ENCODE assay signal across 7 cellular contexts in genomic region chrX:109392895-109393294, GRCh38.
"Had no signal": no experiment of that assay in that cellular context is flagged by ENCODE, and none has a peak within 500 bp of the region (broad histone marks: within the 10 kb centered on the region; RNA-seq: fewer than 3 reads in every experiment).

No MANE protein-coding gene starts in this region.

- H3K9me3 ChIP-seq: HAP-1 had no signal

- ATAC-seq: GM23338 had no signal

- H3K4me2 ChIP-seq: GM23338 had no signal

- H3K4me3 Mint-ChIP-seq: GM23338, HFFc6, IgD-negative memory B cell had no signal

- H3K4me3 ChIP-seq: GM23338, HAP-1 had no signal

- H3K27ac Mint-ChIP-seq: GM23338, HFFc6, IgD-negative memory B cell had no signal

- H3K36me3 Mint-ChIP-seq: IgD-negative memory B cell had no signal

- H3K4me1 ChIP-seq: HAP-1 had no signal

- H2AFZ ChIP-seq: GM23338 had no signal

- H3K9me3 Mint-ChIP-seq: GM23338, HFFc6, IgD-negative memory B cell had no signal

- H3K27ac ChIP-seq: HL-60 had no signal

- DNase-seq: H7, HFFc6, KG1 had no signal

- H3K36me3 ChIP-seq: HAP-1 had no signal
